8 cellular contexts compared by ENCODE assay signal in the genomic region with DNA sequence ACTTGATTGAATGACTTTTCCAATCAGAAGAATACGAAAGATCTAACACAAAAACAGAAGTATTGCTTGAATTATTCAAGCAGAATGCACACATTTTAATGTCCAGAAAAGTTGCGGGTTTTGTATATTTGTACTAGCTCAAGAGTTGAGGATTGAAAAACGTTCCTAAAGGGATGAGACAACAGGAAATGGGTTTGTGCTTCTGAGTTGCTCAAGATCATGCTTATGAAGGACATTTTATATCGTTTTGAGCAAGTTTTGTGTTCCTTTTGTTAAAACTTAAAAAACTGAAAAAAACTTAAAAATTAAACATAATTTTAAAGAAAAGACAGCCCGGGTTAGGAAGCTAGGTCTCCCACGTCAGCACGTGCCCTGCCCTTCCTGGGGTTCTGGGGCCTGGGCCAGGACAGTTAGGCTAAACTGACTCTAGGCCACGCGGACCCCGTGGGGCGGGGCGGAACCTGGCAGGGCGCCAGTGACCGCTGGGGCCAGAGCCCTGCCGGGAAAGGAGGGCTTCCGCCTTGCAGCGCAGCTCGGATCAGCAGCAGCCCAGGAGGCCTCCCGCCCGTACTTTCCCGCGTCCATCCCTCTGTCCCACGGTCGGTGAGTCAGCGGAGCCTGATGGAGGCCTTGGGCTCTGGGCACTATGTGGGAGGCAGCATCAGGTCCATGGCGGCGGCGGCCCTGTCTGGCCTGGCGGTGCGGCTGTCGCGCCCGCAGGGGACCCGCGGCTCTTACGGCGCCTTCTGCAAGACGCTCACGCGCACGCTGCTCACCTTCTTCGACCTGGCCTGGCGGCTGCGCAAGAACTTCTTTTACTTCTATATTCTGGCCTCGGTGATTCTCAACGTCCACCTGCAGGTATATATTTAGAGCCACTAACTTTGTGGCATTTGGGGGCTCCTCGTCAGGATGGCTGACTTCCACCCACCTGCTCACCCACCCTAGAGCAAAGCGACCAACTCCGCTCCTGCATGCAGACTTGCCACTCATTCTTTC. TPM values are rescaled to one million over a fixed set of nuclear protein-coding genes. Genes with fewer than 3 reads are reported as not detected.
A peak's percentile ranks its signal among the peaks of the same experiment; 100 is the strongest.
DNase-seq lines count a peak whose midpoint lies in the region; ATAC-seq and TF ChIP-seq lines count a peak whose summit lies in the region.

A gene (plus strand): TSS at position 517 of the 999 bp plus-strand sequence. CDS start 105 bp downstream, at position 622.

- no peak for TF ChIP-seq CTCF in parathyroid adenoma (IDR thresholded peaks at IDR 0.05)

- H3K36me3 ChIP-seq in parathyroid adenoma (ENCODE audit: control insufficient read depth, insufficient read depth, low read length): no peaks in the 10 kb centered on the region

- H3K27ac Mint-ChIP-seq in activated naive CD8-positive, alpha-beta T cell: peak within 1 kb of the TSS; percentile 78

- ATAC-seq in GM21423 (IDR thresholded peaks at IDR 0.05; ENCODE audit: unreplicated experiment) (peak; percentile 69), HG03280 (IDR thresholded peaks at IDR 0.05; ENCODE audit: unreplicated experiment) (no peak)

- peak within 1 kb of the TSS; percentile 5 for H3K4me3 ChIP-seq in parathyroid adenoma (ENCODE audit: low read depth, low read length)

- H3K4me1 Mint-ChIP-seq in activated naive CD8-positive, alpha-beta T cell (ENCODE audit: low read depth): peaks cover 12% of the 10 kb centered on the region

- no peaks in the 10 kb centered on the region for H3K79me2 ChIP-seq in parathyroid adenoma

- no peak within 1 kb of the TSS for H3K4me2 ChIP-seq in parathyroid adenoma (ENCODE audit: low read length)

- peak within 1 kb of the TSS; percentile 63 for H3K27ac ChIP-seq in parathyroid adenoma

- intact Hi-C loops in cardiac septum (cut with DNase I): no loop called here

- peaks cover 9% of the 10 kb centered on the region for H3K27me3 Mint-ChIP-seq in activated naive CD8-positive, alpha-beta T cell

- DNase-seq in C1 segment of cervical spinal cord (lab: John Stamatoyannopoulos, UW): peak in 9 of 14 donors; percentile 0 to 58 (median 20)
- peak; percentile 25 to 35 for DNase-seq in NOMO-1 (lab: John Stamatoyannopoulos, UW; ENCODE audit: unreplicated experiment in 2 of 2)
- DNase-seq in cardiac septum (ENCODE audit: low spot score): peak; percentile 86
- DNase-seq in NCI-H1417 treated with DMSO at 0.1 percent for 48 hours (lab: John Stamatoyannopoulos, UW): no peak

- no peaks in the 10 kb centered on the region for H3K9me3 Mint-ChIP-seq in activated naive CD8-positive, alpha-beta T cell (ENCODE audit: low read depth)

- H2AFZ ChIP-seq in parathyroid adenoma: peak within 1 kb of the TSS; percentile 82

- no peaks in the 10 kb centered on the region for H3K27me3 ChIP-seq in parathyroid adenoma (ENCODE audit: control insufficient read depth, insufficient read depth, low read length)

- no peaks in the 10 kb centered on the region for H3K9me3 ChIP-seq in parathyroid adenoma (ENCODE audit: control insufficient read depth, low read length)

- H3K36me3 Mint-ChIP-seq in activated naive CD8-positive, alpha-beta T cell: no peaks in the 10 kb centered on the region

- H3K4me3 Mint-ChIP-seq in activated naive CD8-positive, alpha-beta T cell: peak within 1 kb of the TSS; percentile 88

- peaks cover under 1% of the 10 kb centered on the region for H3K4me1 ChIP-seq in parathyroid adenoma

- H3K9ac ChIP-seq in parathyroid adenoma: no peak within 1 kb of the TSS

RNA-seq across cellular contexts. Expression of the gene that starts here (rescaled TPM):
- total RNA-seq in cardiac septum: 4.9 TPM
